22 cellular contexts compared by ENCODE assay signal in the genomic region with DNA sequence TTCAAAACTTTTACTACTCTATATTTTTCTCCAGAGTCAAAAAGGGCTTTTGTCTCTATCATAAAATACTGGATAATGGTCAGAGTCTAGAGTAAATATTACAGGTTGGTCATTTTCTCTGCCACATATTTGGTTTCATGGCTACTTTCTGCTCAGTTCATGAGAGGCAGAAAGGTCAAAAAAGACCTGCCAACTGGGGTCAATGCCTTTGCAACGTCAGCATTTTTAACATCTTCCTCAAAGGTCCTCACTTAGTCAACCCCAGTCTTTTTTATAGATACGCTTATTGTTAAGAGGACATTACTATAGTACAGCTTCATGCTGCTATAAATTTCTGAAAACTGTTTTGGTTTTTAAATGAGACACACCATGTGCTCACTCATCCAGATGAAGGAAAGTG.
"Had no signal": no experiment of that assay in that cellular context is flagged by ENCODE, and none has a peak within 500 bp of the region (broad histone marks: within the 10 kb centered on the region; RNA-seq: fewer than 3 reads in every experiment).

No MANE protein-coding gene starts in this region.

- H3K36me3 Mint-ChIP-seq: immature natural killer cell; naive thymus-derived CD4-positive, alpha-beta T cell had no signal

- H2AFZ ChIP-seq: hepatocyte had no signal

- H3K4me2 ChIP-seq: hepatocyte had no signal

- H3K79me2 ChIP-seq: hepatocyte had no signal

- H3K36me3 ChIP-seq: esophagus muscularis mucosa, gastroesophageal sphincter, heart left ventricle, left lung, lower lobe of right lung had no signal

- H3K27me3 ChIP-seq: dorsolateral prefrontal cortex, esophagus muscularis mucosa, foreskin keratinocyte, gastroesophageal sphincter, heart left ventricle, hepatocyte, left lung had no signal

- H3K9me3 ChIP-seq: esophagus muscularis mucosa, gastroesophageal sphincter, heart left ventricle, left lung, lower lobe of right lung had no signal

- H3K4me3 ChIP-seq: coronary artery, dorsolateral prefrontal cortex, esophagus muscularis mucosa, gastroesophageal sphincter, heart left ventricle, hepatocyte, left lung, lower lobe of right lung had no signal

- H3K4me1 ChIP-seq: esophagus muscularis mucosa, foreskin keratinocyte, gastroesophageal sphincter, heart left ventricle, left lung, lower lobe of right lung had no signal

- DNase-seq: dermis blood vessel endothelial cell; dorsolateral prefrontal cortex; effector CD4-positive, alpha-beta T cell; effector memory CD4-positive, alpha-beta T cell; foreskin keratinocyte; heart left ventricle; hypothalamus; immature natural killer cell; islet precursor cell; kidney; left cardiac atrium; left lung; left ventricle myocardium superior; lower lobe of right lung; mesenchymal stem cell; midbrain; naive thymus-derived CD4-positive, alpha-beta T cell had no signal

- ATAC-seq: foreskin keratinocyte; gastroesophageal sphincter; heart left ventricle; left cardiac atrium; left lung; left ventricle myocardium superior; lower lobe of right lung; naive thymus-derived CD4-positive, alpha-beta T cell had no signal

- H3K27ac Mint-ChIP-seq: immature natural killer cell; naive thymus-derived CD4-positive, alpha-beta T cell had no signal

- H3K4me1 Mint-ChIP-seq: immature natural killer cell; naive thymus-derived CD4-positive, alpha-beta T cell had no signal

- FAIRE-seq: endothelial cell of umbilical vein had no signal

- H3K4me3 Mint-ChIP-seq: immature natural killer cell; naive thymus-derived CD4-positive, alpha-beta T cell had no signal

- H3K27ac ChIP-seq: coronary artery, dorsolateral prefrontal cortex, esophagus muscularis mucosa, foreskin keratinocyte, gastroesophageal sphincter, heart left ventricle, hepatocyte, left lung, lower lobe of right lung had no signal

- H3K9me3 Mint-ChIP-seq: naive thymus-derived CD4-positive, alpha-beta T cell had no signal
